Comparison of ENCODE assay signal across 9 cellular contexts in genomic region chr4:4289575-4289929, GRCh38. TPM values are rescaled to one million over a fixed set of nuclear protein-coding genes. Genes with fewer than 3 reads are reported as not detected.
DNase-seq lines count a peak whose midpoint lies in the region; ATAC-seq, FAIRE-seq and TF ChIP-seq lines count a peak whose summit lies in the region.
"Had no signal": no experiment of that assay in that cellular context is flagged by ENCODE, and none has a peak within 500 bp of the region (broad histone marks: within the 10 kb centered on the region; RNA-seq: fewer than 3 reads in every experiment).

No MANE protein-coding gene starts in this region.

- TF ChIP-seq CTCF in heart left ventricle (IDR thresholded peaks at IDR 0.05) (no peak), astrocyte (IDR thresholded peaks at IDR 0.05; ENCODE audit: insufficient read depth, low read depth, low read length) (no peak), lower leg skin (IDR thresholded peaks at IDR 0.05) (no peak), upper lobe of right lung (IDR thresholded peaks at IDR 0.05) (no peak)

- no peak overlapping the region for H3K27ac Mint-ChIP-seq in astrocyte (ENCODE audit: unreplicated experiment)

- WGBS in heart left ventricle, 4 donors = 2 to 9% (median 3%) methylated on average over 5 to 10 of the region's 10 CpGs
- WGBS in lower leg skin, 2 donors = 2 to 5% methylated on average over 4 to 10 of the region's 10 CpGs

- peaks cover 24% of the 10 kb centered on the region for H3K4me1 Mint-ChIP-seq in astrocyte (ENCODE audit: low read depth, unreplicated experiment)

- H3K9me3 ChIP-seq in heart left ventricle = no peaks in the 10 kb centered on the region
- no peaks in the 10 kb centered on the region for H3K9me3 ChIP-seq in astrocyte (ENCODE audit: insufficient read depth, low read depth, low read length)
- no peaks in the 10 kb centered on the region for H3K9me3 ChIP-seq in upper lobe of right lung

- ATAC-seq in heart left ventricle (peak in 2 of 4 donors; percentile 3 to 6), left ventricle myocardium superior (no peak), HG03175 (IDR thresholded peaks at IDR 0.05; ENCODE audit: unreplicated experiment) (peak; percentile 14), upper lobe of right lung (peak; percentile 2)

- peak overlapping the region; percentile 65 to 97 (median 88) for H3K4me3 ChIP-seq in heart left ventricle
- H3K4me3 ChIP-seq in astrocyte (ENCODE audit: insufficient read depth, low read depth, low read length) = peak overlapping the region; percentile 91
- peak overlapping the region; percentile 70 for H3K4me3 ChIP-seq in lower leg skin (ENCODE audit: low read depth, poor library complexity, severe bottlenecking)
- peak overlapping the region; percentile 98 for H3K4me3 ChIP-seq in upper lobe of right lung

- H3K9ac ChIP-seq in astrocyte (ENCODE audit: low read length) = peak overlapping the region; percentile 87

- no peaks in the 10 kb centered on the region for H3K27me3 Mint-ChIP-seq in astrocyte (ENCODE audit: low read depth, unreplicated experiment)

- H3K4me1 ChIP-seq in heart left ventricle = peaks cover 0 to 57% (median 27%) of the 10 kb centered on the region in 12 donors
- H3K4me1 ChIP-seq in astrocyte (ENCODE audit: insufficient read depth, low read length) = peaks cover 15% of the 10 kb centered on the region
- peaks cover 20% of the 10 kb centered on the region for H3K4me1 ChIP-seq in upper lobe of right lung

- H3K27ac ChIP-seq in heart left ventricle = peak overlapping the region in 11 of 12 donors; percentile 77 to 88 (median 84)
- peak overlapping the region; percentile 24 for H3K27ac ChIP-seq in astrocyte (ENCODE audit: low read depth, low read length)
- peak overlapping the region; percentile 80 for H3K27ac ChIP-seq in upper lobe of right lung

- peaks cover 82% of the 10 kb centered on the region for H3K79me2 ChIP-seq in astrocyte (ENCODE audit: insufficient read depth, low read length)

- no peak for FAIRE-seq in astrocyte (lab: Jason Lieb, UNC)
- FAIRE-seq: islet of Langerhans had no signal

- peaks cover 53% of the 10 kb centered on the region for H4K20me1 ChIP-seq in astrocyte (ENCODE audit: insufficient read depth, low read length)

- no peak for TF ChIP-seq POLR2A in heart left ventricle (IDR thresholded peaks at IDR 0.05)
- TF ChIP-seq POLR2A in lower leg skin (IDR thresholded peaks at IDR 0.05) = no peak

- H3K4me3 Mint-ChIP-seq in astrocyte (ENCODE audit: unreplicated experiment) = peak overlapping the region; percentile 96

- peaks cover 0 to 27% (median 5%) of the 10 kb centered on the region in 9 donors for H3K36me3 ChIP-seq in heart left ventricle
- peaks cover 2% of the 10 kb centered on the region for H3K36me3 ChIP-seq in astrocyte (ENCODE audit: insufficient read depth, low read length)
- H3K36me3 ChIP-seq in upper lobe of right lung = peaks cover 21% of the 10 kb centered on the region

- peak overlapping the region; percentile 100 for H3K4me2 ChIP-seq in astrocyte (ENCODE audit: low read length)

- peak overlapping the region; percentile 87 for H2AFZ ChIP-seq in astrocyte (ENCODE audit: low read depth, low read length)

- intact Hi-C loops in heart left ventricle (cut with DNase I) = loop anchor here in 3 of 10 donors (5.0 kb wide), 2 partner anchors 37 to 42 kb away; partner anchors contain the start of gene TMEM128 (in 2 of the 3)
- intact Hi-C loops in left ventricle myocardium superior (cut with micrococcal nuclease) = no loop called here
- intact Hi-C loops in lower leg skin (cut with DNase I; ENCODE audit: low total_unique reads) = no loop called here
- intact Hi-C loops in upper lobe of right lung (cut with DNase I) = no loop called here

- no peaks in the 10 kb centered on the region for H3K9me3 Mint-ChIP-seq in astrocyte (ENCODE audit: unreplicated experiment)

- H3K27me3 ChIP-seq in heart left ventricle = no peaks in the 10 kb centered on the region
- H3K27me3 ChIP-seq in astrocyte (ENCODE audit: insufficient read depth, low read length) = no peaks in the 10 kb centered on the region
- no peaks in the 10 kb centered on the region for H3K27me3 ChIP-seq in upper lobe of right lung

- H3K36me3 Mint-ChIP-seq in astrocyte (ENCODE audit: low read depth, unreplicated experiment) = no peaks in the 10 kb centered on the region

- DNase-seq in heart left ventricle (no peak), left ventricle myocardium superior (no peak), astrocyte (ENCODE audit: low read depth) (peak; percentile 4), lower leg skin (ENCODE audit: low spot score in 2 of 2) (no peak), upper lobe of right lung (no peak), HT-29 (ENCODE audit: low spot score) (no peak), NCI-H446 (lab: John Stamatoyannopoulos, UW) (no peak)

RNA-seq across cellular contexts. Expression of gene LYAR, which starts 0.4 kb away (rescaled TPM):
- total RNA-seq in heart left ventricle (10 to 100 TPM in 5 of 9 donors, 1 to 10 TPM in 4; 8.6 to 15.6 (median 12.2) TPM), left ventricle myocardium superior (10.0 TPM), astrocyte (12.0 and 13.5 TPM in 2 replicates), lower leg skin (10 to 100 TPM in 2 of 4 donors, 1 to 10 TPM in 2; 5.9 to 13.2 (median 10.0) TPM), upper lobe of right lung (13.3 TPM)
- 10 to 100 TPM; 14.3 to 16.6 TPM for polyA plus RNA-seq in heart left ventricle
- total RNA-seq in HT-29 (2014; rRNA removed; shearing (Covaris generic)) = 21.0 and 25.4 TPM in 2 replicates

RNA-seq across cellular contexts. Expression of gene ZBTB49, which starts 0.5 kb away (rescaled TPM):
- total RNA-seq in heart left ventricle (1 to 10 TPM; 2.9 to 6.7 (median 4.7) TPM), left ventricle myocardium superior (3.8 TPM), astrocyte (4.4 and 5.5 TPM in 2 replicates), lower leg skin (10 to 100 TPM in 1 of 4 donors, 1 to 10 TPM in 3; 4.9 to 29.5 (median 6.9) TPM), upper lobe of right lung (5.6 TPM)
- 1 to 10 TPM; 1.1 to 2.0 TPM for polyA plus RNA-seq in heart left ventricle
- total RNA-seq in HT-29 (2014; rRNA removed; shearing (Covaris generic)) = 3.3 and 7.3 TPM in 2 replicates

RNA-seq across cellular contexts. Expression of gene TMEM128, which starts 41.5 kb away (rescaled TPM):
- total RNA-seq in heart left ventricle (10 to 100 TPM in 6 of 9 donors, 1 to 10 TPM in 3; 5.1 to 15.5 (median 12.4) TPM), left ventricle myocardium superior (9.5 TPM), astrocyte (15.2 and 15.9 TPM in 2 replicates), lower leg skin (10 to 100 TPM; 19.5 to 24.5 (median 20.6) TPM), upper lobe of right lung (26.4 TPM)
- 10 to 100 TPM; 11.3 to 12.2 TPM for polyA plus RNA-seq in heart left ventricle
- 8.3 and 14.4 TPM in 2 replicates for total RNA-seq in HT-29 (2014; rRNA removed; shearing (Covaris generic))

Comparison
In these comparisons a context has a peak if more than half of its experiments do, and no peak if none do; other contexts are left out.
1. H3K27ac ChIP-seq: peak in every context shown above with its lines; median percentile 84 in heart left ventricle; 80 in upper lobe of right lung; 24 in astrocyte.